ENCODE assay signal across 7 cellular contexts in the genomic region with DNA sequence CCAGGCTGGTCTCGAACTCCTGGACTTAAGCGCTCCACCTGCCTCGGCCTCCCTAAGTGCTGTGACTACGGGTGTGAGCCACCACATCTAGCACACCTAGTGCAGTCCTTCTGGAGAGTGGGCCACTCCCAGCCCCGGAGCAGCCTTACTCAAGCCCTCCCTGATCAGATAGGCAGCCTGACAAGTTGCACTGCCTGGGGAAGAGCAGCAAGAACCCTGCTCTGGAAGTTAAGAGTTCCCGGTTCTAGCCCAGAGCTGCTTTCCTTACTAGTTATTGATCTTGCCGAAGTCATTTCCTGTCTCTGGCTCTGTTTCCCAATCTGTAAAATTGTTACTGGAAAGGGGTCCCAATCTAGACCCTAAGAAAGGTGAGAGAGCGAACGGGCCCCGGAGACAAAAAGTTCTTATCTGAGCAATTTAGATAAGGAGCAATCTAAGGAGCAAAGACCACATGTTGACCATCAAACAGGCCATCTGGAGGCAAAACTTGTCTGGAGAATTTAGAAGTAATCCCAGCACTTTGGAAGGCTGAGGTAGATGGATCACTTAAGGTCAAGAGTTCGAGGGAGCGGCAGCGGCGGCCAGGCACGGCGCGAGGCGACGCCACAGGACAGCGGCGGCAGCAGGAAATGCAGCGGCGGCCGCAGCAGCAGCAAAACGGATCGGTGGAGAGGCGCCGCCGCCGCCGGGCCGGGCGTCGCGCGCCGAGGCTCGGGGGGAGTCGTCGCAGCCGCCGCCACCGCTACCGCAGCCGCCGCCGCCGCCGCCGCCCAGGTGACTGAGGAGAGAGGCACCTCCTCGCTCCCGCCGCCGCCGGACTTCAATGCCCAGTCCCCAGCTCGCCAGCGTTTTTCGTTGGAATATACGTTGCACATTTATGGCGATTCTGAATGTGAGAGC. TPM values are rescaled to one million over a fixed set of nuclear protein-coding genes. Genes with fewer than 3 reads are reported as not detected.
DNase-seq lines count a peak whose midpoint lies in the region; ATAC-seq and TF ChIP-seq lines count a peak whose summit lies in the region.

No MANE protein-coding gene starts in this region.

- H3K27ac Mint-ChIP-seq in WTC11: no peak overlapping the region

- CTCF ChIA-PET in WTC11 (lab: Charles Lee): interaction anchor here (0.8 to 7.1 kb wide), 5 partner anchors 12 to 125 kb away, joined by 5 to 65 read pairs (median 6); no protein-coding TSS in a partner anchor

- peak; percentile 27 for DNase-seq in NCI-H1105 (lab: John Stamatoyannopoulos, UW)
- peak; percentile 67 for DNase-seq in WTC11 (ENCODE audit: low spot score)
- DNase-seq in left kidney (ENCODE audit: low read depth, low spot score): peak; percentile 84
- DNase-seq in stimulated activated CD4-positive, alpha-beta T cell treated with anti-CD3 and anti-CD28 coated beads, Interleukin-4, amount 100 ng/mL, for 24 hours: peak; percentile 50

- H3K4me1 Mint-ChIP-seq in WTC11: peaks cover 18% of the 10 kb centered on the region

- POLR2A ChIA-PET in WTC11 (lab: Charles Lee): interaction anchor here (1.1 kb wide), 1 partner anchor 12 kb away, joined by 6 read pairs; no protein-coding TSS in a partner anchor

- H3K4me3 Mint-ChIP-seq in WTC11: peak overlapping the region; percentile 69

- TF ChIP-seq CTCF in GM12874 (IDR thresholded peaks at IDR 0.05; ENCODE audit: insufficient read depth, low read depth, low read length): peak; percentile 57
- TF ChIP-seq CTCF in WTC11 (IDR thresholded peaks at IDR 0.05): no peak

- H3K27me3 Mint-ChIP-seq in WTC11 (ENCODE audit: low read depth): peaks cover 35% of the 10 kb centered on the region

- H3K9me3 Mint-ChIP-seq in WTC11: no peaks in the 10 kb centered on the region

- ATAC-seq in WTC11 (peak; percentile 11), HG02885 (IDR thresholded peaks at IDR 0.05; ENCODE audit: poor library complexity, unreplicated experiment) (no peak)

- no peaks in the 10 kb centered on the region for H3K36me3 Mint-ChIP-seq in WTC11

- H3K27ac ChIP-seq in cingulate gyrus (ENCODE audit: low read depth, low read length): peak overlapping the region; percentile 79

TF ChIP-seq in WTC11, 78 proteins besides CTCF, POLR2A, EP300 and RAD21:
- TF ChIP-seq, protein P1, sequence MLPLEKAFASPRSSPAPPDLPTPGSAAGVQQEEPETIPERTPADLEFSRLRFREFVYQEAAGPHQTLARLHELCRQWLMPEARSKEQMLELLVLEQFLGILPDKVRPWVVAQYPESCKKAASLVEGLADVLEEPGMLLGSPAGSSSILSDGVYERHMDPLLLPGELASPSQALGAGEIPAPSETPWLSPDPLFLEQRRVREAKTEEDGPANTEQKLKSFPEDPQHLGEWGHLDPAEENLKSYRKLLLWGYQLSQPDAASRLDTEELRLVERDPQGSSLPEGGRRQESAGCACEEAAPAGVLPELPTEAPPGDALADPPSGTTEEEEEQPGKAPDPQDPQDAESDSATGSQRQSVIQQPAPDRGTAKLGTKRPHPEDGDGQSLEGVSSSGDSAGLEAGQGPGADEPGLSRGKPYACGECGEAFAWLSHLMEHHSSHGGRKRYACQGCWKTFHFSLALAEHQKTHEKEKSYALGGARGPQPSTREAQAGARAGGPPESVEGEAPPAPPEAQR (CRISPR knock-in tag; IDR thresholded peaks at IDR 0.05): no peak
- 0 out of 2 replicates have a peak, but pooled peaks have one; percentile 23 for TF ChIP-seq GABPB1 (CRISPR knock-in tag; IDR thresholded peaks at IDR 0.05)
- TF ChIP-seq JUN (CRISPR knock-in tag; IDR thresholded peaks at IDR 0.05): no peak
- no peak for TF ChIP-seq ZNF263 (CRISPR knock-in tag; IDR thresholded peaks at IDR 0.05; ENCODE audit: low read depth)

RNA-seq across cellular contexts. Expression of a gene that starts 4.3 kb away (rescaled TPM):
- total RNA-seq in WTC11 (2021): 28.9 to 39.3 TPM (median 30.4 TPM) in 3 replicates

RNA-seq across cellular contexts. Expression of a gene that starts 21.0 kb away (rescaled TPM):
- total RNA-seq in WTC11 (2021): 1.5 to 1.6 TPM (median 1.5 TPM) in 3 replicates

RNA-seq across cellular contexts. Expression of a gene that starts 30.2 kb away (rescaled TPM):
- total RNA-seq in WTC11 (2021): 106 to 131 TPM (median 113 TPM) in 3 replicates

RNA-seq across cellular contexts. Expression of a gene that starts 35.2 kb away (rescaled TPM):
- total RNA-seq in WTC11 (2021): 26.9 to 34.9 TPM (median 30.1 TPM) in 3 replicates

RNA-seq across cellular contexts. Expression of a gene that starts 45.8 kb away (rescaled TPM):
- total RNA-seq in WTC11 (2021): 20.1 to 23.3 TPM (median 21.6 TPM) in 3 replicates

Comparison
In these comparisons a context has a peak if more than half of its experiments do, and no peak if none do; other contexts are left out.
1. DNase-seq: peak in every context shown above with its lines; median percentile 84 in left kidney; 67 in WTC11; 50 in stimulated activated CD4-positive, alpha-beta T cell treated with anti-CD3 and anti-CD28 coated beads, Interleukin-4, amount 100 ng/mL, for 24 hours; 27 in NCI-H1105.